In the genomic region with DNA sequence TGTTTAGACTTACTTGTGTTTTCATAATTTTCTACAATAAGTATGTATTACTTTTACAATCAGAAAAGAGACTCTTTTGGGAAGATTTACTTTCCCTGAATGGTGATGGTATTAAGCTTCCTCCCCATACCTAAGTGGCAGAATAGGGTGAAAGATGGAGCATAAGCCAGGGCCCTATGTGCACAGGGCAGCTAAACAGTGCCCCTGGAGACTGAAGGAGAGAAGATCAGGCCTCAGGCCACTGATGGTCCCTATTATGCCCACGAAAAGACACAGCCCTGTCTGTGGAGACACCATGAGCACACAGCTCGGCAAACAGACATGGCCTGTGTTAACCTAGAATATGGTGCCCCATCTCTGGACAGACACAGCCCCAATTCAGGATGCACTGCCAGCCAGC, we compare ENCODE assay signal across 11 cellular contexts.
"Had no signal": no experiment of that assay in that cellular context is flagged by ENCODE, and none has a peak within 500 bp of the region (broad histone marks: within the 10 kb centered on the region; RNA-seq: fewer than 3 reads in every experiment).

No MANE protein-coding gene starts in this region.

- H3K4me3 ChIP-seq: gastrocnemius medialis, heart right ventricle, mucosa of descending colon, suprapubic skin had no signal

- ATAC-seq: gastrocnemius medialis; heart right ventricle; mucosa of descending colon; natural killer cell; sciatic nerve; stimulated activated naive CD8-positive, alpha-beta T cell treated with anti-CD3 and anti-CD28 coated beads, Interleukin-15, Interleukin-2, amounts not matched to agents 100 U/mL and 50 U/mL, for 24 hours had no signal

- DNase-seq: activated naive CD4-positive, alpha-beta T cell treated with anti-CD3 and anti-CD28 coated beads, Interleukin-2, amount 10 ng/mL, durations not matched to agents 7 days and 5 days; effector CD4-positive, alpha-beta T cell; gastrocnemius medialis; heart right ventricle; islet precursor cell; mammary epithelial cell; mucosa of descending colon; natural killer cell; stimulated activated naive CD8-positive, alpha-beta T cell treated with anti-CD3 and anti-CD28 coated beads, Interleukin-15, Interleukin-2, amounts not matched to agents 100 U/mL and 50 U/mL, for 24 hours had no signal
